ENCODE assay signal across 19 cellular contexts in the genomic region with DNA sequence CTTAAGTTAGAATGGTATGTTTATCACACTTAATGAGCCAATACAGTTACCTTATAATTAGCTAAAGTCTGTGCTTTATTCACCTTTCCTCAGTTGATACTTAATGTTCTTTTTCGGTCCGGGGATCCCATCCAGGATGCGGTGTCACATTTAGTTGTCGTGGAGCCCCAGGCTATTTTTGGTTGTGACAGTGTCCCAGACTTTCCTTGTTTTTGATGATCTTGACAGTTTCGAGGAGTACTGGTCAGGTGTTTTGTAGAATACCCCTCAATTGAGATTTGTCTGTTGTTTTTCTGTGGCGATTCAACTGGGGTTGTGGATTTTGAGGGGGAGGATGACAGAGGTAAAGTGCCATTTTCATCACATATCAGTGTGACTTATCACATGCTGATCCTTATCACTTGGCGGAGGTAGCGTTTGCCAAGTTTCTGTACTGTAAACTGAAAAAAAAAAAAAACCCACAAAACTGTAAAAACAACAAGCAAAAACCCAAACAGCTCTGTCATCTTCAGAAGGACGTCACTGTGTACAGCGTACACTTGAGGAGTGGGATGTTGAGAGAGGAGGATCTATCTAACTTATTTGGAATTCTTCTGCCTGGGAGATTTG.
A peak's percentile ranks its signal among the peaks of the same experiment; 100 is the strongest.
DNase-seq lines count a peak whose midpoint lies in the region; ATAC-seq, FAIRE-seq and TF ChIP-seq lines count a peak whose summit lies in the region.
"Had no signal": no experiment of that assay in that cellular context is flagged by ENCODE, and none has a peak within 500 bp of the region (broad histone marks: within the 10 kb centered on the region; RNA-seq: fewer than 3 reads in every experiment).

No MANE protein-coding gene starts in this region.

- peak overlapping the region; percentile 84 for H3K27ac Mint-ChIP-seq in activated T-helper 2 cell treated with anti-CD3 and anti-CD28 coated beads, Interferon-gamma antibody, Interleukin-2, Interleukin-4, amounts not matched to agents 10 μg/mL and 5 μg/mL and 100 μg/mL, durations not matched to agents 14 hours and 24 hours and 36 hours
- H3K27ac Mint-ChIP-seq in MCF 10A (ENCODE audit: low read depth, unreplicated experiment), result no peak overlapping the region
- H3K27ac Mint-ChIP-seq: IgD-negative memory B cell, memory B cell had no signal

- POLR2A ChIA-PET in MCF 10A (lab: Yijun Ruan, JAX), result interaction anchor here (0.7 to 2.5 kb wide), 2 partner anchors 66 to 174 kb away, joined by 6 to 10 read pairs; no protein-coding TSS in a partner anchor

- H3K27me3 ChIP-seq in left ventricle myocardium inferior (ENCODE audit: low read depth) (no peaks in the 10 kb centered on the region), lower lobe of right lung (ENCODE audit: low read depth) (no peaks in the 10 kb centered on the region)

- H3K27ac ChIP-seq in left ventricle myocardium inferior (replicated peaks) (peak overlapping the region; percentile 15), lower lobe of right lung (peak overlapping the region; percentile 27)

- H3K4me3 ChIP-seq in left ventricle myocardium inferior (peak overlapping the region; percentile 10), lower lobe of right lung (no peak overlapping the region)

- H3K9me3 ChIP-seq in left ventricle myocardium inferior (replicated peaks) (no peaks in the 10 kb centered on the region), lower lobe of right lung (no peaks in the 10 kb centered on the region)

- no peaks in the 10 kb centered on the region for H3K36me3 ChIP-seq in left ventricle myocardium inferior
- no peaks in the 10 kb centered on the region for H3K36me3 ChIP-seq in lower lobe of right lung

- H3K4me1 ChIP-seq in left ventricle myocardium inferior (peaks cover 59% of the 10 kb centered on the region), lower lobe of right lung (peaks cover 54% of the 10 kb centered on the region)

- ATAC-seq in left cardiac atrium (no peak), lower lobe of right lung (peak; percentile 14 to 21), GM21528 (IDR thresholded peaks at IDR 0.05; ENCODE audit: low FRiP score, unreplicated experiment) (no peak)
- ATAC-seq: PC-3 had no signal

- H3K27me3 Mint-ChIP-seq in activated T-helper 2 cell treated with anti-CD3 and anti-CD28 coated beads, Interferon-gamma antibody, Interleukin-2, Interleukin-4, amounts not matched to agents 10 μg/mL and 5 μg/mL and 100 μg/mL, durations not matched to agents 14 hours and 24 hours and 36 hours (ENCODE audit: low read depth), result peaks cover 4% of the 10 kb centered on the region
- no peaks in the 10 kb centered on the region for H3K27me3 Mint-ChIP-seq in MCF 10A (ENCODE audit: insufficient read depth, unreplicated experiment)
- H3K27me3 Mint-ChIP-seq: IgD-negative memory B cell had no signal

- H3K9me3 Mint-ChIP-seq in activated T-helper 2 cell treated with anti-CD3 and anti-CD28 coated beads, Interferon-gamma antibody, Interleukin-2, Interleukin-4, amounts not matched to agents 10 μg/mL and 5 μg/mL and 100 μg/mL, durations not matched to agents 14 hours and 24 hours and 36 hours, result no peaks in the 10 kb centered on the region
- H3K9me3 Mint-ChIP-seq in MCF 10A (ENCODE audit: unreplicated experiment), result no peaks in the 10 kb centered on the region
- H3K9me3 Mint-ChIP-seq: brain, memory B cell had no signal

- intact Hi-C loops in left ventricle myocardium inferior (cut with micrococcal nuclease) (no loop called here), left cardiac atrium (cut with DNase I) (no loop called here), lower lobe of right lung (cut with DNase I) (no loop called here), MCF 10A (cut with micrococcal nuclease) (no loop called here)
- intact Hi-C loops in activated T-helper 2 cell treated with anti-CD3 and anti-CD28 coated beads, Interferon-gamma antibody, Interleukin-2, Interleukin-4, amounts not matched to agents 10 μg/mL and 5 μg/mL and 100 μg/mL, durations not matched to agents 14 hours and 24 hours and 36 hours (cut with micrococcal nuclease), result loop anchor here (1.0 to 2.0 kb wide), 3 partner anchors 16 to 170 kb away; no protein-coding TSS in a partner anchor

- BruUV-seq in MCF 10A (replicated peaks; lab: Mats Ljungman, UMichigan), result no TSS peak

- no peak for TF ChIP-seq POLR2A in GM12891 (IDR thresholded peaks at IDR 0.05; ENCODE audit: low read depth, low read length)

- no peak for DNase-seq in left ventricle myocardium inferior
- DNase-seq in left cardiac atrium, result no peak
- peak; percentile 20 for DNase-seq in activated T-helper 2 cell treated with anti-CD3 and anti-CD28 coated beads, Interferon-gamma antibody, Interleukin-2, Interleukin-4, amounts not matched to agents 10 μg/mL and 5 μg/mL and 100 μg/mL, durations not matched to agents 14 hours and 24 hours and 36 hours (ENCODE audit: low spot score)
- no peak for DNase-seq in lower lobe of right lung
- no peak for DNase-seq in GM12891 (ENCODE audit: insufficient read length, low spot score)
- DNase-seq in MCF 10A (ENCODE audit: unreplicated experiment), result no peak
- no peak for DNase-seq in CD1c-positive myeloid dendritic cell (ENCODE audit: extremely low spot score)
- DNase-seq: DMS79 treated with DMSO at 0.1 percent for 48 hours; foreskin fibroblast; NCI-H1436 treated with DMSO at 0.1 percent for 48 hours; NCI-H510A; occipital lobe; PC-3; stimulated activated naive CD4-positive, alpha-beta T cell treated with Interleukin-2 at 50 U/mL for 16 hours had no signal

- TF ChIP-seq CTCF in left ventricle myocardium inferior (IDR thresholded peaks at IDR 0.05; ENCODE audit: borderline replicate concordance) (no peak), lower lobe of right lung (IDR thresholded peaks at IDR 0.05) (no peak), MCF 10A (IDR thresholded peaks at IDR 0.05; ENCODE audit: unreplicated experiment) (no peak)

- peaks cover 84% of the 10 kb centered on the region for H3K4me1 Mint-ChIP-seq in activated T-helper 2 cell treated with anti-CD3 and anti-CD28 coated beads, Interferon-gamma antibody, Interleukin-2, Interleukin-4, amounts not matched to agents 10 μg/mL and 5 μg/mL and 100 μg/mL, durations not matched to agents 14 hours and 24 hours and 36 hours (ENCODE audit: low read depth)
- peaks cover 66% of the 10 kb centered on the region for H3K4me1 Mint-ChIP-seq in MCF 10A (ENCODE audit: insufficient read depth, unreplicated experiment)

- H3K4me3 Mint-ChIP-seq in activated T-helper 2 cell treated with anti-CD3 and anti-CD28 coated beads, Interferon-gamma antibody, Interleukin-2, Interleukin-4, amounts not matched to agents 10 μg/mL and 5 μg/mL and 100 μg/mL, durations not matched to agents 14 hours and 24 hours and 36 hours (ENCODE audit: low read depth), result peak overlapping the region; percentile 53
- no peak overlapping the region for H3K4me3 Mint-ChIP-seq in MCF 10A (ENCODE audit: unreplicated experiment)
- H3K4me3 Mint-ChIP-seq: brain, IgD-negative memory B cell, memory B cell had no signal

- CTCF ChIA-PET in MCF 10A (lab: Yijun Ruan, JAX), result interaction anchor here (0.5 to 0.6 kb wide), 3 partner anchors 13 to 379 kb away, joined by 3 to 4 read pairs (median 3); no protein-coding TSS in a partner anchor

- H3K36me3 Mint-ChIP-seq in activated T-helper 2 cell treated with anti-CD3 and anti-CD28 coated beads, Interferon-gamma antibody, Interleukin-2, Interleukin-4, amounts not matched to agents 10 μg/mL and 5 μg/mL and 100 μg/mL, durations not matched to agents 14 hours and 24 hours and 36 hours (ENCODE audit: low read depth), result no peaks in the 10 kb centered on the region
- peaks cover 12% of the 10 kb centered on the region for H3K36me3 Mint-ChIP-seq in MCF 10A (ENCODE audit: insufficient read depth, unreplicated experiment)
- H3K36me3 Mint-ChIP-seq: IgD-negative memory B cell, memory B cell had no signal

- no peak for FAIRE-seq in GM12891 (lab: Jason Lieb, UNC)
- FAIRE-seq: H1 had no signal

TF ChIP-seq in GM12891, 5 proteins besides CTCF, POLR2A, EP300 and RAD21:
- no peak for TF ChIP-seq PAX5 (IDR thresholded peaks at IDR 0.05; ENCODE audit: insufficient read depth, low read length, severe bottlenecking)
- no peak for TF ChIP-seq POU2F2 (IDR thresholded peaks at IDR 0.05; ENCODE audit: low read depth, low read length)
- no peak for TF ChIP-seq POLR2AphosphoS5 (IDR thresholded peaks at IDR 0.05; ENCODE audit: low read depth, low read length)
- TF ChIP-seq TAF1 (IDR thresholded peaks at IDR 0.05; ENCODE audit: low read depth, low read length), result no peak
- no peak for TF ChIP-seq SPI1 (IDR thresholded peaks at IDR 0.05; ENCODE audit: low read depth, low read length)

Comparison
In these comparisons a context has a peak if more than half of its experiments do, and no peak if none do; other contexts are left out.
1. ATAC-seq: peak in lower lobe of right lung (2 of 2); none in left cardiac atrium (0 of 2) and GM21528 (single experiment).